7 cellular contexts compared by ENCODE assay signal in the genomic region with DNA sequence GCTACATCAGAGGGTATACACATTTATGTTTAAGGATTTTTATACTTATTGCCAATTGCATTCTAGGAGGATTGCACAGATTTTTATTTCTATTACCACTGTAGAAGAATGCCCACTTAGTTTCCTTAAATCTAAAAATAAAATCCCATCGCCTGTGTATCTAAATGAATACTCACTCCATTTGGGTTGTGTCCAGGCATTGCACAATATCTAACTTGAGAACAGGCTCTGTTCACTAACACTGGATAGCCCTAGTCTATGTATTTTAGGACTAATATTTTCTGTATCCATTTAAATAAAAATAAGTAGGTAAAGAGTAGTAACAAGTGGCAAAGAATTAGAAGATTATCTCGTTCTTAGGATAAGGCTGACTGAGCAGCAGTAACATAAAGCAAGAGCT. TPM values are rescaled to one million over a fixed set of nuclear protein-coding genes. Genes with fewer than 3 reads are reported as not detected.
DNase-seq lines count a peak whose midpoint lies in the region; ATAC-seq and TF ChIP-seq lines count a peak whose summit lies in the region.

No MANE protein-coding gene starts in this region.

- DNase-seq in NCI-H2029 treated with DMSO at 0.1 percent for 48 hours (lab: John Stamatoyannopoulos, UW) = peak; percentile 39
- peak; percentile 89 for DNase-seq in choroid plexus epithelial cell (ENCODE audit: low read depth)
- DNase-seq in lower lobe of right lung = no peak
- peak; percentile 63 to 69 for DNase-seq in thyroid gland
- no peak for DNase-seq in islet precursor cell
- DNase-seq in COR-L47 (lab: John Stamatoyannopoulos, UW) = no peak

- H3K4me3 ChIP-seq in choroid plexus epithelial cell (ENCODE audit: low read depth, low read length) (no peak overlapping the region), lower lobe of right lung (no peak overlapping the region), thyroid gland (replicated peaks in 1 of 3) (no peak overlapping the region)

- H3K4me1 ChIP-seq in lower lobe of right lung (peaks cover 55% of the 10 kb centered on the region), thyroid gland (peaks cover 39 to 57% of the 10 kb centered on the region in 2 donors)

- no peaks in the 10 kb centered on the region for H3K36me3 ChIP-seq in lower lobe of right lung
- H3K36me3 ChIP-seq in thyroid gland = no peaks in the 10 kb centered on the region

- H3K9me3 ChIP-seq in lower lobe of right lung = no peaks in the 10 kb centered on the region
- no peaks in the 10 kb centered on the region for H3K9me3 ChIP-seq in thyroid gland

- H3K27ac ChIP-seq in lower lobe of right lung (peak overlapping the region; percentile 67), thyroid gland (peak overlapping the region; percentile 83 to 95 (median 94))

- TF ChIP-seq CTCF in choroid plexus epithelial cell (conservative IDR thresholded peaks at IDR 0.05; ENCODE audit: low read depth, low read length) (no peak), lower lobe of right lung (IDR thresholded peaks at IDR 0.05) (no peak), thyroid gland (IDR thresholded peaks at IDR 0.05) (no peak)

- TF ChIP-seq POLR2A in thyroid gland (IDR thresholded peaks at IDR 0.05) = no peak

- peak in 1 of 2 donors; percentile 16 for ATAC-seq in lower lobe of right lung
- no peak for ATAC-seq in GM19467 (IDR thresholded peaks at IDR 0.05; ENCODE audit: unreplicated experiment)

- intact Hi-C loops in lower lobe of right lung (cut with DNase I) (no loop called here), thyroid gland (cut with DNase I) (no loop called here)

- H3K27me3 ChIP-seq in lower lobe of right lung (ENCODE audit: low read depth) = no peaks in the 10 kb centered on the region
- H3K27me3 ChIP-seq in thyroid gland = no peaks in the 10 kb centered on the region

- 3 to 4% methylated on average over 2 of the region's 2 CpGs for WGBS in thyroid gland, 2 donors

RNA-seq across cellular contexts. Expression of a gene that starts 4.1 kb away (rescaled TPM):
- total RNA-seq in lower lobe of right lung (14.6 TPM), thyroid gland (10 to 100 TPM; 21.7 to 33.4 (median 24.9) TPM)

RNA-seq across cellular contexts. Expression of a gene that starts 10.3 kb away (rescaled TPM):
- total RNA-seq in lower lobe of right lung = 6.4 TPM
- total RNA-seq in thyroid gland = under 1 TPM in 1 of 4 donors, not detected in 3; 0.22 TPM

RNA-seq across cellular contexts. Expression of a gene that starts 11.2 kb away (rescaled TPM):
- total RNA-seq in lower lobe of right lung = 72.5 TPM
- total RNA-seq in thyroid gland = 100 to 1,000 TPM; 174 to 350 (median 250) TPM

RNA-seq across cellular contexts. Expression of a gene that starts 14.3 kb away (rescaled TPM):
- total RNA-seq in lower lobe of right lung (13.2 TPM), thyroid gland (10 to 100 TPM; 30.5 to 41.3 (median 38.2) TPM)

RNA-seq across cellular contexts. Expression of a gene that starts 43.5 kb away (rescaled TPM):
- total RNA-seq in lower lobe of right lung (16.3 TPM), thyroid gland (10 to 100 TPM; 24.7 to 47.1 (median 38.0) TPM)

Comparison
In these comparisons a context has a peak if more than half of its experiments do, and no peak if none do; other contexts are left out.
1. DNase-seq: peak in NCI-H2029 treated with DMSO at 0.1 percent for 48 hours (single experiment), choroid plexus epithelial cell (single experiment) and thyroid gland (2 of 2); none in lower lobe of right lung (single experiment), islet precursor cell (single experiment) and COR-L47 (single experiment).